In the genomic region with DNA sequence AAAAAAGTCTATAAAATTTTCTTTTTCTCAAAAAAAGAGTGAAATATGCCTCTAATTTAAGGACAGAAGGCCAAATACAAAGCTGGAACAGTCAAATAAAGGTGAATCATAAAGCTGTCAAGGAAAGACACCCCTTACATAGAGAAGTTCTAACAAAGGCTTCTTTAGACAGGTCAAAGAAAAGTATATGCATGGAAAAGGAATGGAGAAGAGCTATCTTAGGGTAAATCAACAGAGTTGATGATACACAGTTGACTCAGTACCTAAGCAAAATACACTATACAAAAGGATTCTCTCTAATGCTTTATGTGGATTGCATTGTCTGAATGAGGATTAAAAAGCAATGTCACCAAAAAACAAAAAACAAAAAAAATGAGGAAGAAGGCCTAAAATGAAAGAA, we compare ENCODE assay signal across 19 cellular contexts.
DNase-seq lines count a peak whose midpoint lies in the region; ATAC-seq, FAIRE-seq and TF ChIP-seq lines count a peak whose summit lies in the region.
"Had no signal": no experiment of that assay in that cellular context is flagged by ENCODE, and none has a peak within 500 bp of the region (broad histone marks: within the 10 kb centered on the region; RNA-seq: fewer than 3 reads in every experiment).

No MANE protein-coding gene starts in this region.

- no peak overlapping the region for H2BK5ac ChIP-seq in IMR-90 (ENCODE audit: low read depth, low read length, poor library complexity, severe bottlenecking)

- intact Hi-C loops in IMR-90 (cut with micrococcal nuclease), result no loop called here

- no peaks in the 10 kb centered on the region for H3K79me1 ChIP-seq in IMR-90 (ENCODE audit: low read depth in 1 of 2, low read length in 2 of 2)

- peaks cover 3% of the 10 kb centered on the region for H3K9me3 ChIP-seq in IMR-90 (ENCODE audit: control insufficient read depth, insufficient read depth, low read length)
- H3K9me3 ChIP-seq in astrocyte (ENCODE audit: insufficient read depth, low read depth, low read length), result no peaks in the 10 kb centered on the region
- H3K9me3 ChIP-seq: Caco-2 had no signal

- H2BK120ac ChIP-seq in IMR-90 (ENCODE audit: low read depth, low read length), result no peak overlapping the region

- H2BK20ac ChIP-seq in IMR-90 (ENCODE audit: low read depth, low read length), result no peak overlapping the region

- H2AK5ac ChIP-seq in IMR-90 (ENCODE audit: low read depth, low read length), result no peak overlapping the region

- no peak overlapping the region for H3K4me3 ChIP-seq in GM23338
- no peak overlapping the region for H3K4me3 ChIP-seq in IMR-90 (ENCODE audit: insufficient read depth, low read depth, low read length)
- H3K4me3 ChIP-seq in astrocyte (ENCODE audit: insufficient read depth, low read depth, low read length), result no peak overlapping the region
- H3K4me3 ChIP-seq: GM12878, HAP-1 had no signal

- CTCF ChIA-PET in IMR-90 (lab: Yijun Ruan, JAX), result no interaction called here

- dilution Hi-C loops in IMR-90 (cut with HindIII; ENCODE audit: low sequenced_read_pairs, unreplicated experiment), result no loop called here

- no peak for TF ChIP-seq POLR2A in IMR-90 (IDR thresholded peaks at IDR 0.05; ENCODE audit: low read depth, low read length)

- H3K9me2 ChIP-seq in GM23338 (ENCODE audit: insufficient read depth), result peaks cover 7% of the 10 kb centered on the region; the same call in 1 of the 2 replicates

- H2AFZ ChIP-seq in GM23338 (no peak overlapping the region), IMR-90 (replicated peaks; ENCODE audit: low read length, poor library complexity) (no peak overlapping the region), astrocyte (ENCODE audit: low read depth, low read length) (no peak overlapping the region)

- H3K36me3 Mint-ChIP-seq in GM23338 (ENCODE audit: low read depth) (peaks cover 9% of the 10 kb centered on the region; the same call in 2 of the 3 replicates), astrocyte (ENCODE audit: low read depth, unreplicated experiment) (no peaks in the 10 kb centered on the region)
- H3K36me3 Mint-ChIP-seq: CD4-positive, alpha-beta memory T cell had no signal

- no peak overlapping the region for H4K8ac ChIP-seq in IMR-90 (ENCODE audit: low read depth in 2 of 2, low read length in 2 of 2)

- no peak overlapping the region for H3K4me2 ChIP-seq in GM23338
- H3K4me2 ChIP-seq in IMR-90 (ENCODE audit: low read depth, low read length), result no peak overlapping the region
- H3K4me2 ChIP-seq in astrocyte (ENCODE audit: low read length), result no peak overlapping the region

- H3K27me3 ChIP-seq in GM23338 (ENCODE audit: insufficient read depth) (no peaks in the 10 kb centered on the region), IMR-90 (ENCODE audit: control insufficient read depth, insufficient read depth, low read length) (no peaks in the 10 kb centered on the region), astrocyte (ENCODE audit: insufficient read depth, low read length) (no peaks in the 10 kb centered on the region), foreskin keratinocyte (no peaks in the 10 kb centered on the region)

- H2BK15ac ChIP-seq in IMR-90 (ENCODE audit: low read depth, low read length), result no peak overlapping the region

- H3K27ac ChIP-seq in GM23338 (ENCODE audit: low read depth), result no peak overlapping the region
- no peak overlapping the region for H3K27ac ChIP-seq in IMR-90 (ENCODE audit: insufficient read depth, low read length)
- no peak overlapping the region for H3K27ac ChIP-seq in astrocyte (ENCODE audit: low read depth, low read length)
- no peak overlapping the region for H3K27ac ChIP-seq in foreskin keratinocyte

- H3K4ac ChIP-seq in IMR-90 (ENCODE audit: low read depth, low read length), result no peak overlapping the region

- H3K79me2 ChIP-seq in GM23338 (replicated peaks; ENCODE audit: insufficient read depth), result no peaks in the 10 kb centered on the region
- no peaks in the 10 kb centered on the region for H3K79me2 ChIP-seq in astrocyte (ENCODE audit: insufficient read depth, low read length)

- no peak overlapping the region for H4K91ac ChIP-seq in IMR-90 (ENCODE audit: insufficient read depth, low read depth, low read length)

- peaks cover 36% of the 10 kb centered on the region for H3K4me1 ChIP-seq in GM23338 (ENCODE audit: insufficient read depth)
- no peaks in the 10 kb centered on the region for H3K4me1 ChIP-seq in IMR-90 (ENCODE audit: control insufficient read depth, insufficient read depth, low read length)
- H3K4me1 ChIP-seq in astrocyte (ENCODE audit: insufficient read depth, low read length), result no peaks in the 10 kb centered on the region
- H3K4me1 ChIP-seq in foreskin keratinocyte, result no peaks in the 10 kb centered on the region
- H3K4me1 ChIP-seq: Caco-2 had no signal

- FAIRE-seq in astrocyte (lab: Jason Lieb, UNC), result peak; percentile 26
- FAIRE-seq: G401.6, GM12878, GM19239, H54 had no signal

- H4K20me1 ChIP-seq in GM23338 (replicated peaks; ENCODE audit: insufficient read depth), result no peaks in the 10 kb centered on the region
- no peaks in the 10 kb centered on the region for H4K20me1 ChIP-seq in IMR-90 (ENCODE audit: insufficient read depth, low read length)
- no peaks in the 10 kb centered on the region for H4K20me1 ChIP-seq in astrocyte (ENCODE audit: insufficient read depth, low read length)

- H3K18ac ChIP-seq in IMR-90 (ENCODE audit: low read depth, low read length), result no peak overlapping the region

- no peaks in the 10 kb centered on the region for H3F3A ChIP-seq in GM23338 (replicated peaks; ENCODE audit: low read depth)

- H3K27ac Mint-ChIP-seq in GM23338, result 0 out of 2 replicates have a peak overlapping the region, but pooled peaks have one; percentile 3
- no peak overlapping the region for H3K27ac Mint-ChIP-seq in astrocyte (ENCODE audit: unreplicated experiment)
- H3K27ac Mint-ChIP-seq: CD4-positive, alpha-beta memory T cell; HFFc6 had no signal

- POLR2A ChIA-PET in IMR-90 (lab: Charles Lee; ENCODE audit: unreplicated experiment), result no interaction called here

- H3K9me1 ChIP-seq in IMR-90 (ENCODE audit: insufficient read depth, low read length), result no peaks in the 10 kb centered on the region

- H3K9me3 Mint-ChIP-seq in GM23338 (peaks cover 19% of the 10 kb centered on the region), astrocyte (ENCODE audit: unreplicated experiment) (peaks cover 14% of the 10 kb centered on the region)

- no TSS peak for BruUV-seq in IMR-90 (replicated peaks; lab: Mats Ljungman, UMichigan)

- H4K5ac ChIP-seq in IMR-90 (ENCODE audit: low read depth, low read length), result no peak overlapping the region

- H3K36me3 ChIP-seq in GM23338 (ENCODE audit: insufficient read depth) (no peaks in the 10 kb centered on the region), IMR-90 (ENCODE audit: control insufficient read depth, insufficient read depth, low read length) (no peaks in the 10 kb centered on the region), astrocyte (ENCODE audit: insufficient read depth, low read length) (no peaks in the 10 kb centered on the region)
- H3K36me3 ChIP-seq: HAP-1 had no signal

- no peak for ATAC-seq in GM23338
- no peak for ATAC-seq in IMR-90 (ENCODE audit: low read depth)
- ATAC-seq in foreskin keratinocyte, result peak; percentile 53
- ATAC-seq: GM12878 had no signal

- H3K23ac ChIP-seq in IMR-90 (ENCODE audit: low read depth, low read length), result no peak overlapping the region

- H3K9ac ChIP-seq in IMR-90 (ENCODE audit: low read depth, low read length), result no peak overlapping the region
- H3K9ac ChIP-seq in astrocyte (ENCODE audit: low read length), result no peak overlapping the region

- H2AK9ac ChIP-seq in IMR-90 (replicated peaks; ENCODE audit: low read depth, low read length, poor library complexity), result no peak overlapping the region

- H3K4me3 Mint-ChIP-seq in GM23338, result no peak overlapping the region
- no peak overlapping the region for H3K4me3 Mint-ChIP-seq in astrocyte (ENCODE audit: unreplicated experiment)
- H3K4me3 Mint-ChIP-seq: CD4-positive, alpha-beta memory T cell; HFFc6 had no signal

- TF ChIP-seq RAD21 in IMR-90 (IDR thresholded peaks at IDR 0.05; ENCODE audit: low read length), result no peak

- H3K14ac ChIP-seq in IMR-90 (replicated peaks; ENCODE audit: low read depth, low read length), result no peak overlapping the region

- H3K27me3 Mint-ChIP-seq in GM23338 (ENCODE audit: insufficient read depth, low read depth, poor library complexity), result no peaks in the 10 kb centered on the region
- H3K27me3 Mint-ChIP-seq in astrocyte (ENCODE audit: low read depth, unreplicated experiment), result no peaks in the 10 kb centered on the region
- H3K27me3 Mint-ChIP-seq: CD4-positive, alpha-beta memory T cell had no signal

- TF ChIP-seq CTCF in GM23338 (conservative IDR thresholded peaks at IDR 0.05; ENCODE audit: low read depth in 2 of 2), result no peak
- no peak for TF ChIP-seq CTCF in IMR-90 (conservative IDR thresholded peaks at IDR 0.05; ENCODE audit: low read depth, low read length)
- no peak for TF ChIP-seq CTCF in astrocyte (IDR thresholded peaks at IDR 0.05; ENCODE audit: insufficient read depth, low read depth, low read length)
- no peak for TF ChIP-seq CTCF in foreskin keratinocyte (conservative IDR thresholded peaks at IDR 0.05)
- TF ChIP-seq CTCF in GM10266 (IDR thresholded peaks at IDR 0.05; ENCODE audit: control insufficient read depth, insufficient read depth, low read depth, missing control alignments), result no peak

- H3K4me1 Mint-ChIP-seq in GM23338 (peaks cover 16% of the 10 kb centered on the region; the same call in 2 of the 3 replicates), astrocyte (ENCODE audit: low read depth, unreplicated experiment) (no peaks in the 10 kb centered on the region)
- H3K4me1 Mint-ChIP-seq: CD4-positive, alpha-beta memory T cell had no signal

- no peak overlapping the region for H3K56ac ChIP-seq in IMR-90 (ENCODE audit: extremely low read depth, insufficient read depth, low read length)

- in situ Hi-C loops in IMR-90 (cut with MboI; ENCODE audit: low sequenced_read_pairs), result no loop called here

- DNase-seq in GM23338 (ENCODE audit: low spot score), result no peak
- peak; percentile 22 for DNase-seq in IMR-90
- DNase-seq in astrocyte (ENCODE audit: low read depth), result no peak
- peak; percentile 22 to 61 for DNase-seq in foreskin keratinocyte
- DNase-seq in NCI-H1092 (lab: John Stamatoyannopoulos, UW), result no peak
- no peak for DNase-seq in stimulated activated CD4-positive, alpha-beta T cell treated with anti-CD3 and anti-CD28 coated beads, Interleukin-2, amount 100 ng/mL, for 48 hours
- no peak for DNase-seq in GM10266 (ENCODE audit: extremely low spot score)
- DNase-seq: C1 segment of cervical spinal cord; Caco-2; CD4-positive, alpha-beta memory T cell; DMS153; DND-41; GOT3; HFFc6 had no signal

TF ChIP-seq in GM23338, 12 proteins besides CTCF, POLR2A, EP300 and RAD21 (continues in another document):
- TF ChIP-seq POLR2AphosphoS5 (IDR thresholded peaks at IDR 0.05; ENCODE audit: low read depth), result no peak

TF ChIP-seq in IMR-90, 13 proteins besides CTCF, POLR2A, EP300 and RAD21 (continues in another document):
- TF ChIP-seq CHD1 (IDR thresholded peaks at IDR 0.05; ENCODE audit: low read depth, low read length) (no peak), SMC3 (IDR thresholded peaks at IDR 0.05; ENCODE audit: low read depth, low read length) (no peak)

Comparison
In these comparisons a context has a peak if more than half of its experiments do, and no peak if none do; other contexts are left out.
1. DNase-seq: peak in IMR-90 (single experiment) and foreskin keratinocyte (2 of 2); none in GM23338 (single experiment), astrocyte (single experiment), NCI-H1092 (single experiment), stimulated activated CD4-positive, alpha-beta T cell treated with anti-CD3 and anti-CD28 coated beads, Interleukin-2, amount 100 ng/mL, for 48 hours (0 of 2) and GM10266 (single experiment).